In genomic region chr1:232575524-232576040, GRCh38 we compare ENCODE assay signal across 8 cellular contexts. TPM values are rescaled to one million over a fixed set of nuclear protein-coding genes. Genes with fewer than 3 reads are reported as not detected.
DNase-seq lines count a peak whose midpoint lies in the region; ATAC-seq and TF ChIP-seq lines count a peak whose summit lies in the region.

No MANE protein-coding gene starts in this region.

- peak overlapping the region in 1 of 2 donors; percentile 65 for H3K27ac Mint-ChIP-seq in natural killer cell treated with Interleukin-12 subunit alpha and Interleukin-12 subunit beta and Interleukin-15 and Interleukin-18, amount 100 ng/mL, for 72 hours
- no peak overlapping the region for H3K27ac Mint-ChIP-seq in natural killer cell

- peak overlapping the region; percentile 50 for H3K4me3 Mint-ChIP-seq in natural killer cell treated with Interleukin-12 subunit alpha and Interleukin-12 subunit beta and Interleukin-15 and Interleukin-18, amount 100 ng/mL, for 72 hours
- H3K4me3 Mint-ChIP-seq in natural killer cell = no peak overlapping the region

- no peak for DNase-seq in natural killer cell treated with Interleukin-12 subunit alpha and Interleukin-12 subunit beta and Interleukin-15 and Interleukin-18, amount 100 ng/mL, for 72 hours (ENCODE audit: low spot score)
- DNase-seq in natural killer cell (no peak), amniotic epithelial cell (ENCODE audit: low read depth) (peak; percentile 41), left colon (no peak), NCI-H1417 treated with DMSO at 0.1 percent for 48 hours (lab: John Stamatoyannopoulos, UW) (no peak), NOMO-1 treated with dmso at 0.1 percent for 144 hours (lab: John Stamatoyannopoulos, UW; ENCODE audit: unreplicated experiment) (no peak), SIG-M5 (lab: John Stamatoyannopoulos, UW) (no peak)
- DNase-seq in effector CD4-positive, alpha-beta T cell = no peak

- H3K27me3 Mint-ChIP-seq in natural killer cell treated with Interleukin-12 subunit alpha and Interleukin-12 subunit beta and Interleukin-15 and Interleukin-18, amount 100 ng/mL, for 72 hours = no peaks in the 10 kb centered on the region
- peaks cover 0 to 2% of the 10 kb centered on the region in 2 donors for H3K27me3 Mint-ChIP-seq in natural killer cell (ENCODE audit: low read depth in 2 of 2)

- peaks cover 31 to 44% of the 10 kb centered on the region in 2 donors for H3K4me1 Mint-ChIP-seq in natural killer cell treated with Interleukin-12 subunit alpha and Interleukin-12 subunit beta and Interleukin-15 and Interleukin-18, amount 100 ng/mL, for 72 hours (ENCODE audit: low read depth in 2 of 2)
- peaks cover 31 to 38% of the 10 kb centered on the region in 2 donors for H3K4me1 Mint-ChIP-seq in natural killer cell

- TF ChIP-seq CTCF in natural killer cell (IDR thresholded peaks at IDR 0.05) = no peak

- intact Hi-C loops in natural killer cell (cut with micrococcal nuclease) = no loop called here
- intact Hi-C loops in left colon (cut with DNase I, micrococcal nuclease) = no loop called here

- no peaks in the 10 kb centered on the region for H3K36me3 Mint-ChIP-seq in natural killer cell treated with Interleukin-12 subunit alpha and Interleukin-12 subunit beta and Interleukin-15 and Interleukin-18, amount 100 ng/mL, for 72 hours
- H3K36me3 Mint-ChIP-seq in natural killer cell = no peaks in the 10 kb centered on the region

- no peak for ATAC-seq in natural killer cell treated with Interleukin-12 subunit alpha and Interleukin-12 subunit beta and Interleukin-15 and Interleukin-18, amount 100 ng/mL, for 72 hours
- ATAC-seq in natural killer cell (no peak), left colon (peak; percentile 29)

- no peaks in the 10 kb centered on the region for H3K9me3 Mint-ChIP-seq in natural killer cell treated with Interleukin-12 subunit alpha and Interleukin-12 subunit beta and Interleukin-15 and Interleukin-18, amount 100 ng/mL, for 72 hours
- no peaks in the 10 kb centered on the region for H3K9me3 Mint-ChIP-seq in natural killer cell

RNA-seq across cellular contexts. Expression of gene SIPA1L2, which starts 54.4 kb away (rescaled TPM):
- total RNA-seq in natural killer cell treated with Interleukin-12 subunit alpha and Interleukin-12 subunit beta and Interleukin-15 and Interleukin-18, amount 100 ng/mL, for 72 hours = 1 to 10 TPM; 2.4 to 3.7 TPM
- total RNA-seq in natural killer cell = 1 to 10 TPM; 1.5 to 2.3 (median 1.6) TPM
- total RNA-seq in left colon = 10 to 100 TPM; 76.5 to 89.8 TPM

Comparison
In these comparisons a context has a peak if more than half of its experiments do, and no peak if none do; other contexts are left out.
1. RNA of gene SIPA1L2, which starts 54.4 kb away (total RNA-seq): 76.5 to 89.8 TPM in left colon; 2.4 to 3.7 TPM in natural killer cell treated with Interleukin-12 subunit alpha and Interleukin-12 subunit beta and Interleukin-15 and Interleukin-18, amount 100 ng/mL, for 72 hours and 1.5 to 2.3 TPM in natural killer cell; every median in the first group is over 10 times any median in the second.